ENCODE assay signal across 1 cellular context in the genomic region with DNA sequence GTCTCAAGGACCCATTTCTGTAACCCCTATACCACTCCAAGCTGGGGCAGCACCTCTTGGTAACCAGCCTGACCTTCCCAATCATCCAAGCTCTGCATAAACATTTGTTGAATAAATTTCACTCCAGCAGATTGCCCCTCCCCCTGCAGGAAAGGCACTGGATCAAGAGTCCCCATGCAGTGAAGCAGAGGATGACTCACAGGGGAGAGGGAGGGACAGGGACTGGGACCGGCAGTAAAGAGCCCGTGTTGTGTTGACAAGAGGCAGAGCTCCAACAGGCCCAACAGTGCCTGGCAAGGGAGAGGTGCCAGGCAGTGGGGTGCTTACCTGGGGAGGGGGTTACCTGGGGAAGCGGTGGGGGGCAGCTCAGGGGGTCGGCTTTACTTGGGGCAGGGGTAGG.
TF ChIP-seq lines count a peak whose summit lies in the region.

No MANE protein-coding gene starts in this region.

TF ChIP-seq in HEK293, 187 proteins besides CTCF, POLR2A, EP300 and RAD21 (continued from another document and continues in another):
- TF ChIP-seq, protein P1, sequence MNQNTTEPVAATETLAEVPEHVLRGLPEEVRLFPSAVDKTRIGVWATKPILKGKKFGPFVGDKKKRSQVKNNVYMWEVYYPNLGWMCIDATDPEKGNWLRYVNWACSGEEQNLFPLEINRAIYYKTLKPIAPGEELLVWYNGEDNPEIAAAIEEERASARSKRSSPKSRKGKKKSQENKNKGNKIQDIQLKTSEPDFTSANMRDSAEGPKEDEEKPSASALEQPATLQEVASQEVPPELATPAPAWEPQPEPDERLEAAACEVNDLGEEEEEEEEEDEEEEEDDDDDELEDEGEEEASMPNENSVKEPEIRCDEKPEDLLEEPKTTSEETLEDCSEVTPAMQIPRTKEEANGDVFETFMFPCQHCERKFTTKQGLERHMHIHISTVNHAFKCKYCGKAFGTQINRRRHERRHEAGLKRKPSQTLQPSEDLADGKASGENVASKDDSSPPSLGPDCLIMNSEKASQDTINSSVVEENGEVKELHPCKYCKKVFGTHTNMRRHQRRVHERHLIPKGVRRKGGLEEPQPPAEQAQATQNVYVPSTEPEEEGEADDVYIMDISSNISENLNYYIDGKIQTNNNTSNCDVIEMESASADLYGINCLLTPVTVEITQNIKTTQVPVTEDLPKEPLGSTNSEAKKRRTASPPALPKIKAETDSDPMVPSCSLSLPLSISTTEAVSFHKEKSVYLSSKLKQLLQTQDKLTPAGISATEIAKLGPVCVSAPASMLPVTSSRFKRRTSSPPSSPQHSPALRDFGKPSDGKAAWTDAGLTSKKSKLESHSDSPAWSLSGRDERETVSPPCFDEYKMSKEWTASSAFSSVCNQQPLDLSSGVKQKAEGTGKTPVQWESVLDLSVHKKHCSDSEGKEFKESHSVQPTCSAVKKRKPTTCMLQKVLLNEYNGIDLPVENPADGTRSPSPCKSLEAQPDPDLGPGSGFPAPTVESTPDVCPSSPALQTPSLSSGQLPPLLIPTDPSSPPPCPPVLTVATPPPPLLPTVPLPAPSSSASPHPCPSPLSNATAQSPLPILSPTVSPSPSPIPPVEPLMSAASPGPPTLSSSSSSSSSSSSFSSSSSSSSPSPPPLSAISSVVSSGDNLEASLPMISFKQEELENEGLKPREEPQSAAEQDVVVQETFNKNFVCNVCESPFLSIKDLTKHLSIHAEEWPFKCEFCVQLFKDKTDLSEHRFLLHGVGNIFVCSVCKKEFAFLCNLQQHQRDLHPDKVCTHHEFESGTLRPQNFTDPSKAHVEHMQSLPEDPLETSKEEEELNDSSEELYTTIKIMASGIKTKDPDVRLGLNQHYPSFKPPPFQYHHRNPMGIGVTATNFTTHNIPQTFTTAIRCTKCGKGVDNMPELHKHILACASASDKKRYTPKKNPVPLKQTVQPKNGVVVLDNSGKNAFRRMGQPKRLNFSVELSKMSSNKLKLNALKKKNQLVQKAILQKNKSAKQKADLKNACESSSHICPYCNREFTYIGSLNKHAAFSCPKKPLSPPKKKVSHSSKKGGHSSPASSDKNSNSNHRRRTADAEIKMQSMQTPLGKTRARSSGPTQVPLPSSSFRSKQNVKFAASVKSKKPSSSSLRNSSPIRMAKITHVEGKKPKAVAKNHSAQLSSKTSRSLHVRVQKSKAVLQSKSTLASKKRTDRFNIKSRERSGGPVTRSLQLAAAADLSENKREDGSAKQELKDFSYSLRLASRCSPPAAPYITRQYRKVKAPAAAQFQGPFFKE (tag by site-specific recombination; IDR thresholded peaks at IDR 0.05; ENCODE audit: borderline replicate concordance) = no peak
- TF ChIP-seq ZNF529 (tag by site-specific recombination; IDR thresholded peaks at IDR 0.05; ENCODE audit: insufficient replicate concordance) (no peak), ZNF274 (IDR thresholded peaks at IDR 0.05; ENCODE audit: low read length) (no peak), ZNF274 (tag by site-specific recombination; IDR thresholded peaks at IDR 0.05; ENCODE audit: borderline replicate concordance) (no peak), ZNF510 (tag by site-specific recombination; IDR thresholded peaks at IDR 0.05; ENCODE audit: insufficient replicate concordance) (no peak), YY1 (tag by site-specific recombination; IDR thresholded peaks at IDR 0.05) (no peak), TRIM28 (IDR thresholded peaks at IDR 0.05; ENCODE audit: borderline replicate concordance, low read length) (0 out of 2 replicates have a peak, but pooled peaks have one; percentile 47), ZFHX2 (tag by site-specific recombination; conservative IDR thresholded peaks at IDR 0.05) (no peak), ZNF433 (tag by site-specific recombination; IDR thresholded peaks at IDR 0.05; ENCODE audit: low read depth) (no peak), KLF9 (tag by site-specific recombination; IDR thresholded peaks at IDR 0.05; ENCODE audit: low read depth) (0 out of 2 replicates have a peak, but pooled peaks have one; percentile 16), ZNF114 (tag by site-specific recombination; IDR thresholded peaks at IDR 0.05) (no peak), ZNF311 (tag by site-specific recombination; IDR thresholded peaks at IDR 0.05; ENCODE audit: borderline replicate concordance) (no peak), ZBTB7A (tag by site-specific recombination; IDR thresholded peaks at IDR 0.05; ENCODE audit: low read depth) (no peak), ZNF292 (tag by site-specific recombination; IDR thresholded peaks at IDR 0.05; ENCODE audit: borderline replicate concordance, low read depth) (no peak), GFI1B (tag by site-specific recombination; IDR thresholded peaks at IDR 0.05) (no peak), ZNF239 (tag by site-specific recombination; IDR thresholded peaks at IDR 0.05) (no peak), FEZF1 (tag by site-specific recombination; IDR thresholded peaks at IDR 0.05) (no peak), ZFP41 (tag by site-specific recombination; IDR thresholded peaks at IDR 0.05; ENCODE audit: borderline replicate concordance) (no peak), ZNF843 (tag by site-specific recombination; IDR thresholded peaks at IDR 0.05) (no peak), ZNF785 (tag by site-specific recombination; IDR thresholded peaks at IDR 0.05) (no peak), ZNF423 (tag by site-specific recombination; IDR thresholded peaks at IDR 0.05) (no peak), MZF1 (tag by site-specific recombination; IDR thresholded peaks at IDR 0.05; ENCODE audit: borderline replicate concordance) (no peak), BCL11A (tag by site-specific recombination; IDR thresholded peaks at IDR 0.05; ENCODE audit: low read depth) (no peak)
- TF ChIP-seq, protein P2, sequence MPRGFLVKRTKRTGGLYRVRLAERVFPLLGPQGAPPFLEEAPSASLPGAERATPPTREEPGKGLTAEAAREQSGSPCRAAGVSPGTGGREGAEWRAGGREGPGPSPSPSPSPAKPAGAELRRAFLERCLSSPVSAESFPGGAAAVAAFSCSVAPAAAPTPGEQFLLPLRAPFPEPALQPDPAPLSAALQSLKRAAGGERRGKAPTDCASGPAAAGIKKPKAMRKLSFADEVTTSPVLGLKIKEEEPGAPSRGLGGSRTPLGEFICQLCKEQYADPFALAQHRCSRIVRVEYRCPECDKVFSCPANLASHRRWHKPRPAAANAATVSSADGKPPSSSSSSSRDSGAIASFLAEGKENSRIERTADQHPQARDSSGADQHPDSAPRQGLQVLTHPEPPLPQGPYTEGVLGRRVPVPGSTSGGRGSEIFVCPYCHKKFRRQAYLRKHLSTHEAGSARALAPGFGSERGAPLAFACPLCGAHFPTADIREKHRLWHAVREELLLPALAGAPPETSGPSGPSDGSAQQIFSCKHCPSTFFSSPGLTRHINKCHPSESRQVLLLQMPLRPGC (tag by site-specific recombination; IDR thresholded peaks at IDR 0.05) = no peak
- TF ChIP-seq, protein P3, sequence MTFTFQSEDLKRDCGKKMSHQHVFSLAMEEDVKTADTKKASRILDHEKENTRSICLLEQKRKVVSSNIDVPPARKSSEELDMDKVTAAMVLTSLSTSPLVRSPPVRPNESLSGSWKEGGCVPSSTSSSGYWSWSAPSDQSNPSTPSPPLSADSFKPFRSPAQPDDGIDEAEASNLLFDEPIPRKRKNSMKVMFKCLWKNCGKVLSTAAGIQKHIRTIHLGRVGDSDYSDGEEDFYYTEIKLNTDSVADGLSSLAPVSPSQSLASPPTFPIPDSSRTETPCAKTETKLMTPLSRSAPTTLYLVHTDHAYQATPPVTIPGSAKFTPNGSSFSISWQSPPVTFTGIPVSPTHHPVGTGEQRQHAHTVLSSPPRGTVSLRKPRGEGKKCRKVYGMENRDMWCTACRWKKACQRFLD (tag by site-specific recombination; IDR thresholded peaks at IDR 0.05) = no peak
- TF ChIP-seq, protein P4, sequence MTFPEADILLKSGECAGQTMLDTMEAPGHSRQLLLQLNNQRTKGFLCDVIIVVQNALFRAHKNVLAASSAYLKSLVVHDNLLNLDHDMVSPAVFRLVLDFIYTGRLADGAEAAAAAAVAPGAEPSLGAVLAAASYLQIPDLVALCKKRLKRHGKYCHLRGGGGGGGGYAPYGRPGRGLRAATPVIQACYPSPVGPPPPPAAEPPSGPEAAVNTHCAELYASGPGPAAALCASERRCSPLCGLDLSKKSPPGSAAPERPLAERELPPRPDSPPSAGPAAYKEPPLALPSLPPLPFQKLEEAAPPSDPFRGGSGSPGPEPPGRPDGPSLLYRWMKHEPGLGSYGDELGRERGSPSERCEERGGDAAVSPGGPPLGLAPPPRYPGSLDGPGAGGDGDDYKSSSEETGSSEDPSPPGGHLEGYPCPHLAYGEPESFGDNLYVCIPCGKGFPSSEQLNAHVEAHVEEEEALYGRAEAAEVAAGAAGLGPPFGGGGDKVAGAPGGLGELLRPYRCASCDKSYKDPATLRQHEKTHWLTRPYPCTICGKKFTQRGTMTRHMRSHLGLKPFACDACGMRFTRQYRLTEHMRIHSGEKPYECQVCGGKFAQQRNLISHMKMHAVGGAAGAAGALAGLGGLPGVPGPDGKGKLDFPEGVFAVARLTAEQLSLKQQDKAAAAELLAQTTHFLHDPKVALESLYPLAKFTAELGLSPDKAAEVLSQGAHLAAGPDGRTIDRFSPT (tag by site-specific recombination; IDR thresholded peaks at IDR 0.05) = no peak
- TF ChIP-seq, protein P5, sequence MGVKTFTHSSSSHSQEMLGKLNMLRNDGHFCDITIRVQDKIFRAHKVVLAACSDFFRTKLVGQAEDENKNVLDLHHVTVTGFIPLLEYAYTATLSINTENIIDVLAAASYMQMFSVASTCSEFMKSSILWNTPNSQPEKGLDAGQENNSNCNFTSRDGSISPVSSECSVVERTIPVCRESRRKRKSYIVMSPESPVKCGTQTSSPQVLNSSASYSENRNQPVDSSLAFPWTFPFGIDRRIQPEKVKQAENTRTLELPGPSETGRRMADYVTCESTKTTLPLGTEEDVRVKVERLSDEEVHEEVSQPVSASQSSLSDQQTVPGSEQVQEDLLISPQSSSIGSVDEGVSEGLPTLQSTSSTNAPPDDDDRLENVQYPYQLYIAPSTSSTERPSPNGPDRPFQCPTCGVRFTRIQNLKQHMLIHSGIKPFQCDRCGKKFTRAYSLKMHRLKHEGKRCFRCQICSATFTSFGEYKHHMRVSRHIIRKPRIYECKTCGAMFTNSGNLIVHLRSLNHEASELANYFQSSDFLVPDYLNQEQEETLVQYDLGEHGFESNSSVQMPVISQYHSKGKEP (tag by site-specific recombination; IDR thresholded peaks at IDR 0.05) = 0 out of 2 replicates have a peak, but pooled peaks have one; percentile 48
- TF ChIP-seq, protein P6, sequence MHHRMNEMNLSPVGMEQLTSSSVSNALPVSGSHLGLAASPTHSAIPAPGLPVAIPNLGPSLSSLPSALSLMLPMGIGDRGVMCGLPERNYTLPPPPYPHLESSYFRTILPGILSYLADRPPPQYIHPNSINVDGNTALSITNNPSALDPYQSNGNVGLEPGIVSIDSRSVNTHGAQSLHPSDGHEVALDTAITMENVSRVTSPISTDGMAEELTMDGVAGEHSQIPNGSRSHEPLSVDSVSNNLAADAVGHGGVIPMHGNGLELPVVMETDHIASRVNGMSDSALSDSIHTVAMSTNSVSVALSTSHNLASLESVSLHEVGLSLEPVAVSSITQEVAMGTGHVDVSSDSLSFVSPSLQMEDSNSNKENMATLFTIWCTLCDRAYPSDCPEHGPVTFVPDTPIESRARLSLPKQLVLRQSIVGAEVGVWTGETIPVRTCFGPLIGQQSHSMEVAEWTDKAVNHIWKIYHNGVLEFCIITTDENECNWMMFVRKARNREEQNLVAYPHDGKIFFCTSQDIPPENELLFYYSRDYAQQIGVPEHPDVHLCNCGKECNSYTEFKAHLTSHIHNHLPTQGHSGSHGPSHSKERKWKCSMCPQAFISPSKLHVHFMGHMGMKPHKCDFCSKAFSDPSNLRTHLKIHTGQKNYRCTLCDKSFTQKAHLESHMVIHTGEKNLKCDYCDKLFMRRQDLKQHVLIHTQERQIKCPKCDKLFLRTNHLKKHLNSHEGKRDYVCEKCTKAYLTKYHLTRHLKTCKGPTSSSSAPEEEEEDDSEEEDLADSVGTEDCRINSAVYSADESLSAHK (tag by site-specific recombination; IDR thresholded peaks at IDR 0.05) = no peak
- TF ChIP-seq, protein P7, sequence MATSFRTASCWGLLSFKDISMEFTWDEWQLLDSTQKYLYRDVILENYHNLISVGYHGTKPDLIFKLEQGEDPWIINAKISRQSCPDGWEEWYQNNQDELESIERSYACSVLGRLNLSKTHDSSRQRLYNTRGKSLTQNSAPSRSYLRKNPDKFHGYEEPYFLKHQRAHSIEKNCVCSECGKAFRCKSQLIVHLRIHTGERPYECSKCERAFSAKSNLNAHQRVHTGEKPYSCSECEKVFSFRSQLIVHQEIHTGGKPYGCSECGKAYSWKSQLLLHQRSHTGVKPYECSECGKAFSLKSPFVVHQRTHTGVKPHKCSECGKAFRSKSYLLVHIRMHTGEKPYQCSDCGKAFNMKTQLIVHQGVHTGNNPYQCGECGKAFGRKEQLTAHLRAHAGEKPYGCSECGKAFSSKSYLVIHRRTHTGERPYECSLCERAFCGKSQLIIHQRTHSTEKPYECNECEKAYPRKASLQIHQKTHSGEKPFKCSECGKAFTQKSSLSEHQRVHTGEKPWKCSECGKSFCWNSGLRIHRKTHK (tag by site-specific recombination; IDR thresholded peaks at IDR 0.05) = no peak
- TF ChIP-seq, protein P8, sequence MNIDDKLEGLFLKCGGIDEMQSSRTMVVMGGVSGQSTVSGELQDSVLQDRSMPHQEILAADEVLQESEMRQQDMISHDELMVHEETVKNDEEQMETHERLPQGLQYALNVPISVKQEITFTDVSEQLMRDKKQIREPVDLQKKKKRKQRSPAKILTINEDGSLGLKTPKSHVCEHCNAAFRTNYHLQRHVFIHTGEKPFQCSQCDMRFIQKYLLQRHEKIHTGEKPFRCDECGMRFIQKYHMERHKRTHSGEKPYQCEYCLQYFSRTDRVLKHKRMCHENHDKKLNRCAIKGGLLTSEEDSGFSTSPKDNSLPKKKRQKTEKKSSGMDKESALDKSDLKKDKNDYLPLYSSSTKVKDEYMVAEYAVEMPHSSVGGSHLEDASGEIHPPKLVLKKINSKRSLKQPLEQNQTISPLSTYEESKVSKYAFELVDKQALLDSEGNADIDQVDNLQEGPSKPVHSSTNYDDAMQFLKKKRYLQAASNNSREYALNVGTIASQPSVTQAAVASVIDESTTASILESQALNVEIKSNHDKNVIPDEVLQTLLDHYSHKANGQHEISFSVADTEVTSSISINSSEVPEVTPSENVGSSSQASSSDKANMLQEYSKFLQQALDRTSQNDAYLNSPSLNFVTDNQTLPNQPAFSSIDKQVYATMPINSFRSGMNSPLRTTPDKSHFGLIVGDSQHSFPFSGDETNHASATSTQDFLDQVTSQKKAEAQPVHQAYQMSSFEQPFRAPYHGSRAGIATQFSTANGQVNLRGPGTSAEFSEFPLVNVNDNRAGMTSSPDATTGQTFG (tag by site-specific recombination; IDR thresholded peaks at IDR 0.05; ENCODE audit: borderline replicate concordance) = no peak
- TF ChIP-seq, protein P9, sequence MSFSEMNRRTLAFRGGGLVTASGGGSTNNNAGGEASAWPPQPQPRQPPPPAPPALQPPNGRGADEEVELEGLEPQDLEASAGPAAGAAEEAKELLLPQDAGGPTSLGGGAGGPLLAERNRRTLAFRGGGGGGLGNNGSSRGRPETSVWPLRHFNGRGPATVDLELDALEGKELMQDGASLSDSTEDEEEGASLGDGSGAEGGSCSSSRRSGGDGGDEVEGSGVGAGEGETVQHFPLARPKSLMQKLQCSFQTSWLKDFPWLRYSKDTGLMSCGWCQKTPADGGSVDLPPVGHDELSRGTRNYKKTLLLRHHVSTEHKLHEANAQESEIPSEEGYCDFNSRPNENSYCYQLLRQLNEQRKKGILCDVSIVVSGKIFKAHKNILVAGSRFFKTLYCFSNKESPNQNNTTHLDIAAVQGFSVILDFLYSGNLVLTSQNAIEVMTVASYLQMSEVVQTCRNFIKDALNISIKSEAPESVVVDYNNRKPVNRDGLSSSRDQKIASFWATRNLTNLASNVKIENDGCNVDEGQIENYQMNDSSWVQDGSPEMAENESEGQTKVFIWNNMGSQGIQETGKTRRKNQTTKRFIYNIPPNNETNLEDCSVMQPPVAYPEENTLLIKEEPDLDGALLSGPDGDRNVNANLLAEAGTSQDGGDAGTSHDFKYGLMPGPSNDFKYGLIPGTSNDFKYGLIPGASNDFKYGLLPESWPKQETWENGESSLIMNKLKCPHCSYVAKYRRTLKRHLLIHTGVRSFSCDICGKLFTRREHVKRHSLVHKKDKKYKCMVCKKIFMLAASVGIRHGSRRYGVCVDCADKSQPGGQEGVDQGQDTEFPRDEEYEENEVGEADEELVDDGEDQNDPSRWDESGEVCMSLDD (tag by site-specific recombination; IDR thresholded peaks at IDR 0.05) = no peak
